In the genomic region with DNA sequence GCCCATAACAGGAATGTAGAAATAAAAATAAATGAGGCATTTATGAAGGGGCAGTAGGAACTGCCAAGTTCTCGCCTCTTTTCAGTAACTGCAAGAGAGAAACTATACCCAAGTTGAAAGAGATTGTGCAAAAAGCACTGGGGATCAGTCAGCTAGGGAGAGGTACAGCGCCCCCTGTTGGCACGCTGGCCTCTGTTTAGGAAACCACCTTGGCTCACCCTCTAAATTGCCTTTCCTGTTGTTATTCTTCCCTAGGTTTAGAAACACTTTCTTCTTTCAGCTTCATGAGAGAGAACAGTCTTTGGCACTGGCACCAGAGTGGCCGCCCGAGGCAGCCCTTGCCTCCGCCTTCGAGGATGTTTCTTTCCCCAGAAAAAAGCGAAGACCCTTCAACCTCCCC, we compare ENCODE assay signal across 8 cellular contexts.
DNase-seq lines count a peak whose midpoint lies in the region; ATAC-seq, FAIRE-seq and TF ChIP-seq lines count a peak whose summit lies in the region.

No MANE protein-coding gene starts in this region.

- no peaks in the 10 kb centered on the region for H3K36me3 ChIP-seq in A673 (ENCODE audit: insufficient read depth, low read length, poor library complexity, severe bottlenecking)

- no peak overlapping the region for H3K4me3 ChIP-seq in A673 (ENCODE audit: low read depth, low read length, poor library complexity, severe bottlenecking)

- H3K27me3 ChIP-seq in A673 (replicated peaks; ENCODE audit: insufficient read depth, low read depth, low read length, poor library complexity) = no peaks in the 10 kb centered on the region

- H3K27ac ChIP-seq in A673 (ENCODE audit: low read depth, low read length, poor library complexity, severe bottlenecking) = no peak overlapping the region

- peak; percentile 83 for TF ChIP-seq CTCF in A673 (conservative IDR thresholded peaks at IDR 0.05; ENCODE audit: low read depth, low read length)
- TF ChIP-seq CTCF in omental fat pad (IDR thresholded peaks at IDR 0.05) = no peak

- CTCF ChIA-PET in A673 (lab: Charles Lee) = interaction anchor here (0.6 kb wide), 1 partner anchor 188 kb away, joined by 3 read pairs; no protein-coding TSS in a partner anchor

- DNase-seq in A673 (ENCODE audit: low spot score) (peak; percentile 53), NCI-H82 treated with DMSO at 0.1 percent for 48 hours (lab: John Stamatoyannopoulos, UW; ENCODE audit: unreplicated experiment) (peak; percentile 2), activated T-cell treated with anti-CD3 and anti-CD28 coated beads for 48 hours (ENCODE audit: low read depth) (peak; percentile 47), fibroblast of the conjunctiva (ENCODE audit: low read depth) (peak; percentile 30), omental fat pad (ENCODE audit: low spot score) (peak; percentile 67), urothelium cell line (ENCODE audit: low spot score) (peak; percentile 6)

- no peaks in the 10 kb centered on the region for H3K9me3 ChIP-seq in A673 (ENCODE audit: low read depth, low read length, poor library complexity, severe bottlenecking)

- ATAC-seq in GM21515 (IDR thresholded peaks at IDR 0.05; ENCODE audit: unreplicated experiment) (peak; percentile 48), omental fat pad (ENCODE audit: low FRiP score) (no peak), GM18517 (IDR thresholded peaks at IDR 0.05; ENCODE audit: unreplicated experiment) (no peak)

- no TSS peak for BruUV-seq in A673 (replicated peaks; lab: Mats Ljungman, UMichigan)

- intact Hi-C loops in A673 (cut with micrococcal nuclease; ENCODE audit: unreplicated experiment) = loop anchor here (5.0 kb wide), 2 partner anchors 397 to 487 kb away; no protein-coding TSS in a partner anchor

- POLR2A ChIA-PET in A673 (lab: Charles Lee; ENCODE audit: low non-redundant PET) = no interaction called here

- no peaks in the 10 kb centered on the region for H3K4me1 ChIP-seq in A673 (ENCODE audit: insufficient read depth, low read length, poor library complexity, severe bottlenecking)

- FAIRE-seq in urothelium cell line (lab: Jason Lieb, UNC) = no peak

Comparison
In these comparisons a context has a peak if more than half of its experiments do, and no peak if none do; other contexts are left out.
1. DNase-seq: peak in every context shown above with its lines; median percentile 67 in omental fat pad; 53 in A673; 47 in activated T-cell treated with anti-CD3 and anti-CD28 coated beads for 48 hours; 30 in fibroblast of the conjunctiva; 6 in urothelium cell line; 2 in NCI-H82 treated with DMSO at 0.1 percent for 48 hours.